ENCODE assay signal across 8 cellular contexts in the genomic region with DNA sequence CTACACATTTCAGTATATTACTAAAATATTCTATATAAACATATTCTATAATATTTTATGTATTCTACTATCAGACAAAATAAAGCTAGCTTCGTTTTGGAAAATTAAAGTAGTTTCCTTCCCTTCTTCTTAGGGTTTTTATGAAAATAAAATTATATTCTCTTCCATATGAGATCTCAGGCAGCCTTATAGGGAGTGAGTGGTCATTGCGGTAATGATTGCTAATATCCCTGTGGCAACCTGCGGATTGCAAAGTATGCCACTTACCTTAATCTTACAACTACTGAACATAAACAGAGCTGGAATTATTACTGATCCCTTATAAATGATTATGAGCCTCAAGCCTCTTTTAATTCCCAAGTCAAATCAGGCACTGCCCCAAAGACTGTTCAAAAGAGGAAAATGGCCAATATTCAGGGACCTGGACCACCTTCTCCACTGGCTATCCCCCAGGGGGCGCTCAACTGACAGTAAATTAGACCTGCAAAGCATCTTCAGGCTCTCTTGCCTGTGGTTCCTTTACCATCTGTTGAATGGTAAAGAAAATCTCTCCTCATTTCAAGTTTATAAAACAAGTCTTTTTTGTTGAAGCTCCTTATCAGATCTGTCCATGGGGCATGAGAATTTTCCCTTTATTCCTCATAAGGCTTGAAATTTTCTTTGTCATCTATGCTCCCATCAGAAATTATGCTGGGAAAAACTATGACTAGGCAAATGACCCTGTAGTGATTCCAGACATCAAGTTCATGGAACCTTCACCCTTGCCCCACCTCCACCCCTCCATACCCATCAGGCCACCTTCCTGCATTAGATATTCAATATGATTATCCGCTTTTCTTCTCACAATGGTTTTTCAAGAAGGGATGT.
A peak's percentile ranks its signal among the peaks of the same experiment; 100 is the strongest.
DNase-seq lines count a peak whose midpoint lies in the region; ATAC-seq and TF ChIP-seq lines count a peak whose summit lies in the region.

No MANE protein-coding gene starts in this region.

- no peak overlapping the region for H3K27ac Mint-ChIP-seq in activated naive CD8-positive, alpha-beta T cell treated with anti-CD3 and anti-CD28 coated beads for 36 hours

- H3K4me1 Mint-ChIP-seq in activated naive CD8-positive, alpha-beta T cell treated with anti-CD3 and anti-CD28 coated beads for 36 hours: no peaks in the 10 kb centered on the region

- no peaks in the 10 kb centered on the region for H3K9me3 Mint-ChIP-seq in activated naive CD8-positive, alpha-beta T cell treated with anti-CD3 and anti-CD28 coated beads for 36 hours

- DNase-seq in DMS53 (lab: John Stamatoyannopoulos, UW) (peak; percentile 76), Kasumi-1 (lab: John Stamatoyannopoulos, UW) (peak; percentile 58 to 61), cardiac septum (ENCODE audit: low spot score) (peak; percentile 87), retina (peak; percentile 47)
- DNase-seq in activated naive CD8-positive, alpha-beta T cell treated with anti-CD3 and anti-CD28 coated beads for 36 hours: peak; percentile 67

- H3K27me3 Mint-ChIP-seq in activated naive CD8-positive, alpha-beta T cell treated with anti-CD3 and anti-CD28 coated beads for 36 hours: no peaks in the 10 kb centered on the region

- intact Hi-C loops in cardiac septum (cut with DNase I): loop anchor here (10.0 kb wide), 1 partner anchor 110 kb away; no protein-coding TSS in a partner anchor

- no peak overlapping the region for H3K4me3 Mint-ChIP-seq in activated naive CD8-positive, alpha-beta T cell treated with anti-CD3 and anti-CD28 coated beads for 36 hours

- H3K36me3 Mint-ChIP-seq in activated naive CD8-positive, alpha-beta T cell treated with anti-CD3 and anti-CD28 coated beads for 36 hours: no peaks in the 10 kb centered on the region

- peak; percentile 84 for ATAC-seq in GM21619 (IDR thresholded peaks at IDR 0.05; ENCODE audit: unreplicated experiment)
- ATAC-seq in SK-N-SH treated with all-trans-retinoic acid at 6 μM for 48 hours: peak; percentile 95
- ATAC-seq in GM18502 (IDR thresholded peaks at IDR 0.05; ENCODE audit: poor library complexity, unreplicated experiment): no peak

TF ChIP-seq in SK-N-SH treated with all-trans-retinoic acid at 6 μM for 48 hours, 23 proteins besides CTCF, POLR2A, EP300 and RAD21:
- TF ChIP-seq BACH2 (CRISPR knock-in tag; IDR thresholded peaks at IDR 0.05; ENCODE audit: borderline replicate concordance) (no peak), TCF4 (CRISPR knock-in tag; IDR thresholded peaks at IDR 0.05; ENCODE audit: borderline replicate concordance) (no peak), SNAI2 (CRISPR knock-in tag; IDR thresholded peaks at IDR 0.05) (no peak), PPARA (CRISPR knock-in tag; IDR thresholded peaks at IDR 0.05; ENCODE audit: borderline replicate concordance) (no peak)
- TF ChIP-seq, protein P1, sequence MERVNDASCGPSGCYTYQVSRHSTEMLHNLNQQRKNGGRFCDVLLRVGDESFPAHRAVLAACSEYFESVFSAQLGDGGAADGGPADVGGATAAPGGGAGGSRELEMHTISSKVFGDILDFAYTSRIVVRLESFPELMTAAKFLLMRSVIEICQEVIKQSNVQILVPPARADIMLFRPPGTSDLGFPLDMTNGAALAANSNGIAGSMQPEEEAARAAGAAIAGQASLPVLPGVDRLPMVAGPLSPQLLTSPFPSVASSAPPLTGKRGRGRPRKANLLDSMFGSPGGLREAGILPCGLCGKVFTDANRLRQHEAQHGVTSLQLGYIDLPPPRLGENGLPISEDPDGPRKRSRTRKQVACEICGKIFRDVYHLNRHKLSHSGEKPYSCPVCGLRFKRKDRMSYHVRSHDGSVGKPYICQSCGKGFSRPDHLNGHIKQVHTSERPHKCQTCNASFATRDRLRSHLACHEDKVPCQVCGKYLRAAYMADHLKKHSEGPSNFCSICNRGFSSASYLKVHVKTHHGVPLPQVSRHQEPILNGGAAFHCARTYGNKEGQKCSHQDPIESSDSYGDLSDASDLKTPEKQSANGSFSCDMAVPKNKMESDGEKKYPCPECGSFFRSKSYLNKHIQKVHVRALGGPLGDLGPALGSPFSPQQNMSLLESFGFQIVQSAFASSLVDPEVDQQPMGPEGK (CRISPR knock-in tag; IDR thresholded peaks at IDR 0.05; ENCODE audit: borderline replicate concordance): no peak
